10 cellular contexts compared by ENCODE assay signal in genomic region chr16:13110124-13110796, GRCh38.
A peak's percentile ranks its signal among the peaks of the same experiment; 100 is the strongest.
DNase-seq lines count a peak whose midpoint lies in the region; ATAC-seq and TF ChIP-seq lines count a peak whose summit lies in the region.
"Had no signal": no experiment of that assay in that cellular context is flagged by ENCODE, and none has a peak within 500 bp of the region (broad histone marks: within the 10 kb centered on the region; RNA-seq: fewer than 3 reads in every experiment).

No MANE protein-coding gene starts in this region.

- TF ChIP-seq CTCF in gastroesophageal sphincter (IDR thresholded peaks at IDR 0.05) (no peak), osteoblast (IDR thresholded peaks at IDR 0.05; ENCODE audit: extremely low read depth, low read depth, low read length) (no peak), lower lobe of right lung (IDR thresholded peaks at IDR 0.05) (no peak), transverse colon (IDR thresholded peaks at IDR 0.05) (no peak)

- 25 to 59% methylated on average over 6 of the region's 7 CpGs for WGBS in gastroesophageal sphincter (ENCODE audit: low coverage in 1 of 2), 2 donors
- 39 to 44% methylated on average over 4 to 7 of the region's 7 CpGs for WGBS in transverse colon (ENCODE audit: low coverage in 1 of 2), 2 donors

- H3K4me3 ChIP-seq in gastroesophageal sphincter (no peak overlapping the region), osteoblast (ENCODE audit: insufficient read depth, low read length) (no peak overlapping the region), lower lobe of right lung (no peak overlapping the region), transverse colon (no peak overlapping the region)
- H3K4me3 ChIP-seq: BLaER1 had no signal

- intact Hi-C loops in lower lobe of right lung (cut with DNase I) (no loop called here), transverse colon (cut with DNase I; ENCODE audit: low total_unique reads) (no loop called here)

- H3K27ac ChIP-seq in gastroesophageal sphincter (peak overlapping the region in 3 of 4 donors; percentile 35 to 52 (median 47)), osteoblast (ENCODE audit: low read depth, low read length) (no peak overlapping the region), lower lobe of right lung (no peak overlapping the region), transverse colon (no peak overlapping the region)
- H3K27ac ChIP-seq: BLaER1 had no signal

- H3K27me3 ChIP-seq in gastroesophageal sphincter, result no peaks in the 10 kb centered on the region
- no peaks in the 10 kb centered on the region for H3K27me3 ChIP-seq in osteoblast (ENCODE audit: insufficient read depth, low read length)
- no peaks in the 10 kb centered on the region for H3K27me3 ChIP-seq in lower lobe of right lung (ENCODE audit: low read depth)
- H3K27me3 ChIP-seq in transverse colon, result no peaks in the 10 kb centered on the region
- H3K27me3 ChIP-seq: BLaER1 had no signal

- ATAC-seq in gastroesophageal sphincter, result peak; percentile 80
- no peak for ATAC-seq in GM19455 (IDR thresholded peaks at IDR 0.05; ENCODE audit: unreplicated experiment)
- no peak for ATAC-seq in HG03342 (IDR thresholded peaks at IDR 0.05; ENCODE audit: unreplicated experiment)
- no peak for ATAC-seq in lower lobe of right lung

- in situ Hi-C loops in Caki2 (cut with HindIII; ENCODE audit: low pct_unique_long_range_greater_than_20kb, low sequenced_read_pairs) (no loop called here), transverse colon (cut with MboI; ENCODE audit: low pct_ligation_motif_present in 1 of 4, low pct_unique_long_range_greater_than_20kb in 1 of 4, low sequenced_read_pairs in 3 of 4) (loop anchor here in 2 of 4 donors (25.0 kb wide), 2 partner anchors 102 to 127 kb away; no protein-coding TSS in a partner anchor)

- no peaks in the 10 kb centered on the region for H4K20me1 ChIP-seq in osteoblast (ENCODE audit: insufficient read depth, low read length)
- H4K20me1 ChIP-seq: BLaER1 had no signal

- H3K4me2 ChIP-seq in osteoblast (ENCODE audit: insufficient read depth, low read length), result no peak overlapping the region
- H3K4me2 ChIP-seq: BLaER1 had no signal

- H3K36me3 ChIP-seq in gastroesophageal sphincter, result no peaks in the 10 kb centered on the region
- no peaks in the 10 kb centered on the region for H3K36me3 ChIP-seq in osteoblast (ENCODE audit: insufficient read depth, low read length)
- no peaks in the 10 kb centered on the region for H3K36me3 ChIP-seq in lower lobe of right lung
- no peaks in the 10 kb centered on the region for H3K36me3 ChIP-seq in transverse colon
- H3K36me3 ChIP-seq: BLaER1 had no signal

- DNase-seq in Caki2 (ENCODE audit: low read depth) (peak; percentile 99), SW480 (ENCODE audit: low spot score) (peak; percentile 76), osteoblast (ENCODE audit: insufficient read length, low spot score, missing footprints) (no peak), lower lobe of right lung (no peak), transverse colon (no peak)
- DNase-seq: Karpas-422 had no signal

- TF ChIP-seq POLR2A in gastroesophageal sphincter (IDR thresholded peaks at IDR 0.05) (no peak), transverse colon (IDR thresholded peaks at IDR 0.05) (no peak)

- H3K79me2 ChIP-seq in osteoblast (ENCODE audit: insufficient read depth, low read length), result no peaks in the 10 kb centered on the region

- H3K9me3 ChIP-seq in gastroesophageal sphincter (peaks cover 0 to 5% (median 0%) of the 10 kb centered on the region in 3 donors), osteoblast (ENCODE audit: low read depth, low read length) (no peaks in the 10 kb centered on the region), lower lobe of right lung (no peaks in the 10 kb centered on the region), transverse colon (peaks cover 0 to 2% of the 10 kb centered on the region in 2 donors)
- H3K9me3 ChIP-seq: BLaER1 had no signal

- H3K4me1 ChIP-seq in gastroesophageal sphincter, result peaks cover 0 to 20% (median 0%) of the 10 kb centered on the region in 3 donors
- H3K4me1 ChIP-seq in osteoblast (ENCODE audit: insufficient read depth, low read length), result no peaks in the 10 kb centered on the region
- H3K4me1 ChIP-seq in lower lobe of right lung, result no peaks in the 10 kb centered on the region
- H3K4me1 ChIP-seq in transverse colon, result no peaks in the 10 kb centered on the region
- H3K4me1 ChIP-seq: BLaER1 had no signal

- no peak for TF ChIP-seq EP300 in gastroesophageal sphincter (IDR thresholded peaks at IDR 0.05)
- TF ChIP-seq EP300 in transverse colon (IDR thresholded peaks at IDR 0.05; ENCODE audit: low read depth), result no peak

- peak overlapping the region; percentile 5 for H2AFZ ChIP-seq in osteoblast (ENCODE audit: low read length)

Comparison
In these comparisons a context has a peak if more than half of its experiments do, and no peak if none do; other contexts are left out.
1. DNase-seq: peak in Caki2 (single experiment) and SW480 (single experiment); none in osteoblast (single experiment), lower lobe of right lung (single experiment) and transverse colon (single experiment).
2. H3K27ac ChIP-seq: peak in gastroesophageal sphincter (3 of 4); none in osteoblast (single experiment), lower lobe of right lung (single experiment) and transverse colon (0 of 4).